Comparison of ENCODE assay signal across 15 cellular contexts in genomic region chr18:79778291-79778791, GRCh38. TPM values are rescaled to one million over a fixed set of nuclear protein-coding genes. Genes with fewer than 3 reads are reported as not detected.
"Had no signal": no experiment of that assay in that cellular context is flagged by ENCODE, and none has a peak within 500 bp of the region (broad histone marks: within the 10 kb centered on the region; RNA-seq: fewer than 3 reads in every experiment).

No MANE protein-coding gene starts in this region.

- H3K27ac ChIP-seq: left lung, parathyroid adenoma had no signal

- H3K27ac Mint-ChIP-seq: activated T-helper 2 cell treated with anti-CD3 and anti-CD28 coated beads, Interferon-gamma antibody, Interleukin-2, Interleukin-4, amounts not matched to agents 10 μg/mL and 5 μg/mL and 100 μg/mL, durations not matched to agents 14 hours and 24 hours and 36 hours; naive thymus-derived CD4-positive, alpha-beta T cell; T-helper 17 cell; WTC11 had no signal

- H3K9me3 ChIP-seq: left lung, mucosa of descending colon had no signal

- H3K4me3 ChIP-seq: left lung, mucosa of descending colon had no signal

- H3K4me1 ChIP-seq: left lung, parathyroid adenoma had no signal

- H3K36me3 ChIP-seq: left lung had no signal

- DNase-seq: activated CD4-positive, alpha-beta T cell treated with anti-CD3 and anti-CD28 coated beads for 48 hours; activated CD8-positive, alpha-beta memory T cell treated with anti-CD3 and anti-CD28 coated beads for 24 hours; activated naive CD4-positive, alpha-beta T cell treated with anti-CD3 and anti-CD28 coated beads, Interleukin-2, amount 50 U/mL, for 16 hours; activated T-cell treated with anti-CD3 and anti-CD28 coated beads for 4 hours; naive thymus-derived CD4-positive, alpha-beta T cell; stimulated activated CD4-positive, alpha-beta T cell treated with anti-CD3 and anti-CD28 coated beads, Interleukin-4, amount 100 ng/mL, for 24 hours; stimulated activated naive CD4-positive, alpha-beta T cell; T-helper 17 cell; trophoblast cell had no signal

- H3K9me3 Mint-ChIP-seq: activated T-helper 2 cell treated with anti-CD3 and anti-CD28 coated beads, Interferon-gamma antibody, Interleukin-2, Interleukin-4, amounts not matched to agents 10 μg/mL and 5 μg/mL and 100 μg/mL, durations not matched to agents 14 hours and 24 hours and 36 hours had no signal

- H3K4me3 Mint-ChIP-seq: naive thymus-derived CD4-positive, alpha-beta T cell; T-helper 17 cell; WTC11 had no signal

- H3K4me1 Mint-ChIP-seq: naive thymus-derived CD4-positive, alpha-beta T cell; T-helper 17 cell; WTC11 had no signal

- H3K36me3 Mint-ChIP-seq: naive thymus-derived CD4-positive, alpha-beta T cell; WTC11 had no signal

- ATAC-seq: esophagus mucosa; left lung; mucosa of descending colon; naive thymus-derived CD4-positive, alpha-beta T cell; T-helper 17 cell; WTC11 had no signal

RNA-seq across cellular contexts. Expression of gene KCNG2, which starts 19.4 kb away (rescaled TPM):
- total RNA-seq: activated T-helper 2 cell treated with anti-CD3 and anti-CD28 coated beads, Interferon-gamma antibody, Interleukin-2, Interleukin-4, amounts not matched to agents 10 μg/mL and 5 μg/mL and 100 μg/mL, durations not matched to agents 14 hours and 24 hours and 36 hours; naive thymus-derived CD4-positive, alpha-beta T cell; T-helper 17 cell had no signal
- polyA plus RNA-seq: naive thymus-derived CD4-positive, alpha-beta T cell had no signal
